ENCODE assay signal across 8 cellular contexts in the genomic region with DNA sequence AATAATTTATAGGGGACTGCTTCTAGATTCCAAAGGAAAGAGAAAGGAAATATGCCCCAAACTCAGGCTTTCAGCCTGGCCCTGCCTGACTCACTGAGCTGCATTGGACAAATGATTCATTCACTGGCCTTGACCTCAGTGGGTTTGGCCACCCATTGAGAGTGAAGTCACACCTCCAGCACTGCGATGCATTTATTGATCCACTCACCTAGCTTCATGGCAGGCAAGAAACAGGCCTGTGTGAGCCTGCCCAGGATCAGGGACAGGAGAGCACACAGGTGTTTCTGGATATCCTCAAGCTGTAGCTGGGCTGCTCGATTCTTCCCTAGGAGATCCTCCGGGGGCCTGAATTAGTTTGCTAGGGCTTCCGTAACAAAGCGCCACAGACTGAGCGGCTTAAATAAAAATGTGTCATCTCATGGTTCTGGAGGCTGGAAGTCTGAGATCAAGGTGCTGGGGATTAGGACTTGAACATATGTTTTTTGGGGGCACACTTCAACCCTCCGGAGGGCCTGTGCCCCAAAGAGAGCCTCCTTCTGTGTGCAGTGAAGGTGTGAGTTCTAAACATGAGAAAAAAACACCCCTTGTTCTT. TPM values are rescaled to one million over a fixed set of nuclear protein-coding genes. Genes with fewer than 3 reads are reported as not detected.
A peak's percentile ranks its signal among the peaks of the same experiment; 100 is the strongest.
DNase-seq lines count a peak whose midpoint lies in the region; ATAC-seq, FAIRE-seq and TF ChIP-seq lines count a peak whose summit lies in the region.

No MANE protein-coding gene starts in this region.

- no peak for TF ChIP-seq POLR2A in A549 (IDR thresholded peaks at IDR 0.05; ENCODE audit: low read length)

- H3K27ac ChIP-seq in A549 (peak overlapping the region; percentile 97 to 100), mesendoderm (ENCODE audit: low read depth, low read length) (no peak overlapping the region)

- POLR2A ChIA-PET in A549 (lab: Yijun Ruan, JAX), result interaction anchor here (0.5 to 2.0 kb wide), 4 partner anchors 13 to 93 kb away, joined by 5 to 12 read pairs (median 6); no protein-coding TSS in a partner anchor

- H3K9me3 ChIP-seq in A549, result no peaks in the 10 kb centered on the region

- no peak overlapping the region for H3K18ac ChIP-seq in mesendoderm (ENCODE audit: low read length)

- H2BK5ac ChIP-seq in mesendoderm (ENCODE audit: low read length), result no peak overlapping the region

- H3K4me2 ChIP-seq in A549, result peak overlapping the region; percentile 97
- no peak overlapping the region for H3K4me2 ChIP-seq in mesendoderm (ENCODE audit: low read length)

- no peak overlapping the region for H3K4ac ChIP-seq in mesendoderm (ENCODE audit: low read depth, low read length)

- H3K79me2 ChIP-seq in mesendoderm (ENCODE audit: control insufficient read depth, insufficient read depth, low read length), result no peaks in the 10 kb centered on the region

- H4K5ac ChIP-seq in mesendoderm (ENCODE audit: low read length), result no peak overlapping the region

- no peak overlapping the region for H3K9ac ChIP-seq in mesendoderm (ENCODE audit: low read length)

- H3K4me3 ChIP-seq in A549, result no peak overlapping the region
- H3K4me3 ChIP-seq in mesendoderm (ENCODE audit: low read length), result no peak overlapping the region

- H3K36me3 ChIP-seq in mesendoderm (ENCODE audit: control insufficient read depth, insufficient read depth, low read length), result no peaks in the 10 kb centered on the region

- H2AK5ac ChIP-seq in mesendoderm (ENCODE audit: low read length), result no peak overlapping the region

- no peak for TF ChIP-seq CTCF in A549 (IDR thresholded peaks at IDR 0.05)

- peak in 1 of 2 experiments; percentile 15; a peak in 1 of 5 replicates for TF ChIP-seq RAD21 in A549 (conservative IDR thresholded peaks at IDR 0.05 in 1 of 2, IDR thresholded peaks at IDR 0.05 in 1 of 2)

- ATAC-seq in A549, result peak; percentile 42 to 54
- ATAC-seq in HG02981 (IDR thresholded peaks at IDR 0.05; ENCODE audit: unreplicated experiment), result no peak
- no peak for ATAC-seq in GM18907 (IDR thresholded peaks at IDR 0.05; ENCODE audit: unreplicated experiment)

- CTCF ChIA-PET in A549 (lab: Yijun Ruan, JAX), result interaction anchor here (0.7 to 4.4 kb wide), 12 partner anchors 11 to 181 kb away, joined by 3 to 22 read pairs (median 4); partner anchors contain the start of gene RPL26L1

- no peaks in the 10 kb centered on the region for H3K27me3 ChIP-seq in mesendoderm (ENCODE audit: insufficient read depth, low read length, poor library complexity)

- no peak overlapping the region for H3K23ac ChIP-seq in mesendoderm (ENCODE audit: low read length)

- no peak overlapping the region for H4K8ac ChIP-seq in mesendoderm (ENCODE audit: low read depth, low read length)

- no peak for FAIRE-seq in A549 (lab: Jason Lieb, UNC)

- no peak for TF ChIP-seq EP300 in A549 (IDR thresholded peaks at IDR 0.05)

- H3K4me1 ChIP-seq in A549 (peaks cover 93% of the 10 kb centered on the region), mesendoderm (ENCODE audit: control insufficient read depth, low read depth, low read length) (no peaks in the 10 kb centered on the region)

- 56% methylated on average over 7 of the region's 7 CpGs for WGBS in A549 (ENCODE audit: missing lambda C conversion rate)
- WGBS in mesendoderm (ENCODE audit: extremely low coverage, insufficient coverage, low lambda C conversion rate), result no CpG with 5 or more reads among the region's 7 CpGs

- no peak overlapping the region for H2BK15ac ChIP-seq in mesendoderm (replicated peaks; ENCODE audit: low read depth)

- no peak overlapping the region for H3K56ac ChIP-seq in mesendoderm (ENCODE audit: low read length)

- H2BK120ac ChIP-seq in mesendoderm (ENCODE audit: low read depth, low read length), result no peak overlapping the region

- DNase-seq in A549 (ENCODE audit: low read depth in 1 of 2, low spot score in 1 of 2), result peak in 1 of 2 experiments; percentile 82
- peak; percentile 50 for DNase-seq in HK-2 (ENCODE audit: unreplicated experiment)
- peak; percentile 89 for DNase-seq in astrocyte of the hippocampus (ENCODE audit: low read depth, low spot score)
- DNase-seq in mesendoderm, result peak; percentile 70
- no peak for DNase-seq in effector CD4-positive, alpha-beta T cell
- no peak for DNase-seq in stimulated activated CD4-positive, alpha-beta T cell treated with anti-CD3 and anti-CD28 coated beads, Interleukin-1b, Interleukin-23, amount 100 ng/mL, for 48 hours

- no peaks in the 10 kb centered on the region for H3K79me1 ChIP-seq in mesendoderm (ENCODE audit: low read length)

TF ChIP-seq in A549, 52 proteins besides CTCF, POLR2A, EP300 and RAD21 (continues in another document):
- peak; percentile 48 for TF ChIP-seq HOXB13 (CRISPR knock-in tag; IDR thresholded peaks at IDR 0.05; ENCODE audit: low read depth)
- TF ChIP-seq HDAC2 (IDR thresholded peaks at IDR 0.05), result no peak
- TF ChIP-seq, protein P1, sequence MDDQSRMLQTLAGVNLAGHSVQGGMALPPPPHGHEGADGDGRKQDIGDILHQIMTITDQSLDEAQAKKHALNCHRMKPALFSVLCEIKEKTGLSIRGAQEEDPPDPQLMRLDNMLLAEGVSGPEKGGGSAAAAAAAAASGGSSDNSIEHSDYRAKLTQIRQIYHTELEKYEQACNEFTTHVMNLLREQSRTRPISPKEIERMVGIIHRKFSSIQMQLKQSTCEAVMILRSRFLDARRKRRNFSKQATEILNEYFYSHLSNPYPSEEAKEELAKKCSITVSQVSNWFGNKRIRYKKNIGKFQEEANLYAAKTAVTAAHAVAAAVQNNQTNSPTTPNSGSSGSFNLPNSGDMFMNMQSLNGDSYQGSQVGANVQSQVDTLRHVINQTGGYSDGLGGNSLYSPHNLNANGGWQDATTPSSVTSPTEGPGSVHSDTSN (IDR thresholded peaks at IDR 0.05), result no peak
- peak in 1 of 2 experiments; percentile 37; a peak in 2 of 5 replicates for TF ChIP-seq JUN (IDR thresholded peaks at IDR 0.05)
- TF ChIP-seq SREBF2 (IDR thresholded peaks at IDR 0.05), result no peak
- peak; percentile 53; the same call in 1 of the 2 replicates for TF ChIP-seq GATA3 (IDR thresholded peaks at IDR 0.05; ENCODE audit: borderline replicate concordance)
- TF ChIP-seq EHMT2 (IDR thresholded peaks at IDR 0.05; ENCODE audit: low read depth), result no peak
- TF ChIP-seq NFE2L2 (conservative IDR thresholded peaks at IDR 0.05; ENCODE audit: low read length), result no peak
- no peak for TF ChIP-seq FOXS1 (CRISPR knock-in tag; IDR thresholded peaks at IDR 0.05)
- no peak for TF ChIP-seq CHD4 (IDR thresholded peaks at IDR 0.05; ENCODE audit: borderline replicate concordance)
- TF ChIP-seq POLR2AphosphoS2 (conservative IDR thresholded peaks at IDR 0.05; ENCODE audit: low read length), result no peak
- TF ChIP-seq HES2 (IDR thresholded peaks at IDR 0.05), result no peak
- TF ChIP-seq JUNB (IDR thresholded peaks at IDR 0.05), result peak; percentile 65
- peak; percentile 83; the same call in 1 of the 2 replicates for TF ChIP-seq RARB (CRISPR knock-in tag; IDR thresholded peaks at IDR 0.05)
- no peak for TF ChIP-seq HMGXB4 (CRISPR knock-in tag; IDR thresholded peaks at IDR 0.05; ENCODE audit: borderline replicate concordance)
- TF ChIP-seq TP53 (CRISPR knock-in tag; IDR thresholded peaks at IDR 0.05), result no peak
- TF ChIP-seq HOXA7 (CRISPR knock-in tag; IDR thresholded peaks at IDR 0.05), result peak; percentile 39; the same call in 1 of the 2 replicates
- TF ChIP-seq FOSL2 (IDR thresholded peaks at IDR 0.05), result peak; percentile 65
- TF ChIP-seq FOSL2 (CRISPR knock-in tag; IDR thresholded peaks at IDR 0.05), result peak; percentile 88
- TF ChIP-seq, protein P2, sequence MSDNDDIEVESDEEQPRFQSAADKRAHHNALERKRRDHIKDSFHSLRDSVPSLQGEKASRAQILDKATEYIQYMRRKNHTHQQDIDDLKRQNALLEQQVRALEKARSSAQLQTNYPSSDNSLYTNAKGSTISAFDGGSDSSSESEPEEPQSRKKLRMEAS (IDR thresholded peaks at IDR 0.05), result peak; percentile 71
- no peak for TF ChIP-seq MYC (IDR thresholded peaks at IDR 0.05; ENCODE audit: borderline replicate concordance, low read length)
- no peak for TF ChIP-seq HOXB5 (CRISPR knock-in tag; IDR thresholded peaks at IDR 0.05)

RNA-seq across cellular contexts. Expression of gene DUSP1, which starts 7.3 kb away (rescaled TPM):
- polyA plus RNA-seq in A549 (2011; rRNA removed), result 525 and 594 TPM in 2 replicates
- polyA plus RNA-seq in A549 (2012; cell fraction: cytosol; rRNA removed), result 540 and 757 TPM in 2 replicates
- 1,192 and 1,375 TPM in 2 replicates for polyA plus RNA-seq in A549 (2012; cell fraction: nucleus; rRNA removed)
- 191 to 207 TPM (median 203 TPM) in 3 replicates for polyA plus RNA-seq in A549 (2017; fragmentation: RNase III; extraction: RNeasy Plus Mini Kit Qiagen cat#74134 plus additional on column Dnase treatment)
- 620 and 630 TPM in 2 replicates for polyA minus RNA-seq in A549 (2011; rRNA and poly(A)+ RNA removed)
- 13.6 TPM for polyA plus RNA-seq in mesendoderm (2013, experiment 1 of 2)
- polyA plus RNA-seq in mesendoderm (2013, experiment 2 of 2), result 14.0 TPM

RNA-seq across cellular contexts. Expression of gene ERGIC1, which starts 55.7 kb away (rescaled TPM):
- polyA plus RNA-seq in A549 (2011; rRNA removed) (176 and 208 TPM in 2 replicates), A549 (2017; fragmentation: RNase III; extraction: RNeasy Plus Mini Kit Qiagen cat#74134 plus additional on column Dnase treatment) (289 to 322 TPM (median 304 TPM) in 3 replicates)
- 184 and 254 TPM in 2 replicates for polyA plus RNA-seq in A549 (2012; cell fraction: cytosol; rRNA removed)
- 131 and 150 TPM in 2 replicates for polyA plus RNA-seq in A549 (2012; cell fraction: nucleus; rRNA removed)
- 418 and 510 TPM in 2 replicates for polyA minus RNA-seq in A549 (2011; rRNA and poly(A)+ RNA removed)
- polyA plus RNA-seq in mesendoderm (2013, experiment 1 of 2), result 55.0 TPM
- polyA plus RNA-seq in mesendoderm (2013, experiment 2 of 2), result 57.1 TPM

Comparison
In these comparisons a context has a peak if more than half of its experiments do, and no peak if none do; other contexts are left out.
1. ATAC-seq: peak in A549 (2 of 2); none in HG02981 (single experiment) and GM18907 (single experiment).
2. DNase-seq: peak in HK-2 (single experiment), astrocyte of the hippocampus (single experiment) and mesendoderm (single experiment); none in effector CD4-positive, alpha-beta T cell (single experiment) and stimulated activated CD4-positive, alpha-beta T cell treated with anti-CD3 and anti-CD28 coated beads, Interleukin-1b, Interleukin-23, amount 100 ng/mL, for 48 hours (single experiment).